8 cellular contexts compared by ENCODE assay signal in genomic region chr1:46413596-46413985, GRCh38. TPM values are rescaled to one million over a fixed set of nuclear protein-coding genes. Genes with fewer than 3 reads are reported as not detected.
DNase-seq lines count a peak whose midpoint lies in the region; ATAC-seq, FAIRE-seq and TF ChIP-seq lines count a peak whose summit lies in the region.
"Had no signal": no experiment of that assay in that cellular context is flagged by ENCODE, and none has a peak within 500 bp of the region (broad histone marks: within the 10 kb centered on the region; RNA-seq: fewer than 3 reads in every experiment).

No MANE protein-coding gene starts in this region.

- peak; percentile 3 for TF ChIP-seq CTCF in GM13976 (IDR thresholded peaks at IDR 0.05; ENCODE audit: borderline replicate concordance, control extremely low read depth, extremely low read depth, insufficient read depth, missing control alignments)
- TF ChIP-seq CTCF in kidney (IDR thresholded peaks at IDR 0.05; ENCODE audit: borderline replicate concordance, extremely low read depth, insufficient read depth), result no peak
- no peak for TF ChIP-seq CTCF in ascending aorta (IDR thresholded peaks at IDR 0.05)

- no peak overlapping the region for H3K4me3 Mint-ChIP-seq in activated CD4-positive, alpha-beta memory T cell treated with anti-CD3 and anti-CD28 coated beads, Interleukin-2, amount 10 ng/mL, durations not matched to agents 7 days and 5 days

- peak overlapping the region; percentile 54 for H3K27ac Mint-ChIP-seq in activated CD4-positive, alpha-beta memory T cell treated with anti-CD3 and anti-CD28 coated beads, Interleukin-2, amount 10 ng/mL, durations not matched to agents 7 days and 5 days

- peak; percentile 63 for DNase-seq in GM13976 (ENCODE audit: low spot score)
- DNase-seq in activated CD4-positive, alpha-beta memory T cell treated with anti-CD3 and anti-CD28 coated beads, Interleukin-2, amount 10 ng/mL, durations not matched to agents 7 days and 5 days, result peak; percentile 73
- peak; percentile 52 for DNase-seq in kidney
- no peak for DNase-seq in ascending aorta (ENCODE audit: low spot score in 2 of 2)
- DNase-seq: heart right ventricle had no signal

- H3K36me3 ChIP-seq in kidney (ENCODE audit: control insufficient read depth in 1 of 2, insufficient read depth in 2 of 2, low read length in 2 of 2) (peaks cover 4 to 11% of the 10 kb centered on the region in 2 donors), ascending aorta (peaks cover 0 to 6% of the 10 kb centered on the region in 2 donors)

- CTCF ChIA-PET in activated CD4-positive, alpha-beta memory T cell treated with anti-CD3 and anti-CD28 coated beads, Interleukin-2, amount 10 ng/mL, durations not matched to agents 7 days and 5 days (lab: Charles Lee), result interaction anchor here (0.7 to 1.9 kb wide), 7 partner anchors 9 to 311 kb away, joined by 3 to 12 read pairs (median 4); no protein-coding TSS in a partner anchor

- in situ Hi-C loops in GM13976 (cut with MboI; ENCODE audit: low sequenced_read_pairs, unreplicated experiment), result no loop called here

- no peaks in the 10 kb centered on the region for H3K27me3 ChIP-seq in ascending aorta
- H3K27me3 ChIP-seq: heart right ventricle had no signal

- H3K27ac ChIP-seq in kidney (ENCODE audit: low read depth in 2 of 2, low read length in 2 of 2), result no peak overlapping the region
- no peak overlapping the region for H3K27ac ChIP-seq in ascending aorta
- H3K27ac ChIP-seq: heart right ventricle had no signal

- H3K9me3 Mint-ChIP-seq in activated CD4-positive, alpha-beta memory T cell treated with anti-CD3 and anti-CD28 coated beads, Interleukin-2, amount 10 ng/mL, durations not matched to agents 7 days and 5 days, result no peaks in the 10 kb centered on the region

- no peaks in the 10 kb centered on the region for H3K27me3 Mint-ChIP-seq in activated CD4-positive, alpha-beta memory T cell treated with anti-CD3 and anti-CD28 coated beads, Interleukin-2, amount 10 ng/mL, durations not matched to agents 7 days and 5 days

- intact Hi-C loops in kidney (cut with DNase I), result no loop called here
- intact Hi-C loops in ascending aorta (cut with DNase I), result no loop called here

- peak; percentile 65 for ATAC-seq in HG03342 (IDR thresholded peaks at IDR 0.05; ENCODE audit: unreplicated experiment)
- ATAC-seq in HG03457 (IDR thresholded peaks at IDR 0.05; ENCODE audit: unreplicated experiment), result no peak
- ATAC-seq in GM21447 (IDR thresholded peaks at IDR 0.05; ENCODE audit: unreplicated experiment), result no peak

- no peak for FAIRE-seq in kidney (lab: Jason Lieb, UNC)

- H3K9me3 ChIP-seq in kidney (ENCODE audit: control insufficient read depth in 1 of 2, low read length in 2 of 2) (no peaks in the 10 kb centered on the region), ascending aorta (no peaks in the 10 kb centered on the region)
- H3K9me3 ChIP-seq: heart right ventricle had no signal

- no peaks in the 10 kb centered on the region for H3K36me3 Mint-ChIP-seq in activated CD4-positive, alpha-beta memory T cell treated with anti-CD3 and anti-CD28 coated beads, Interleukin-2, amount 10 ng/mL, durations not matched to agents 7 days and 5 days (ENCODE audit: low read depth)

- POLR2A ChIA-PET in activated CD4-positive, alpha-beta memory T cell treated with anti-CD3 and anti-CD28 coated beads, Interleukin-2, amount 10 ng/mL, durations not matched to agents 7 days and 5 days (lab: Charles Lee), result interaction anchor here (4.0 kb wide), 1 partner anchor 10 kb away, joined by 26 read pairs; no protein-coding TSS in a partner anchor

- peaks cover 24% of the 10 kb centered on the region for H3K4me1 Mint-ChIP-seq in activated CD4-positive, alpha-beta memory T cell treated with anti-CD3 and anti-CD28 coated beads, Interleukin-2, amount 10 ng/mL, durations not matched to agents 7 days and 5 days

- no peak overlapping the region for H3K9ac ChIP-seq in kidney (ENCODE audit: low read length in 2 of 2)

- no peaks in the 10 kb centered on the region for H3K4me1 ChIP-seq in kidney (ENCODE audit: control insufficient read depth in 1 of 2, insufficient read depth in 1 of 2, low read depth in 1 of 2, low read length in 2 of 2)
- H3K4me1 ChIP-seq in ascending aorta, result no peaks in the 10 kb centered on the region
- H3K4me1 ChIP-seq: heart right ventricle had no signal

- H3K4me3 ChIP-seq in kidney (ENCODE audit: low read length in 2 of 2) (no peak overlapping the region), ascending aorta (no peak overlapping the region)
- H3K4me3 ChIP-seq: heart right ventricle had no signal

RNA-seq across cellular contexts. Expression of gene FAAH, which starts 19.5 kb away (rescaled TPM):
- 1 to 10 TPM; 4.0 to 4.3 TPM for total RNA-seq in activated CD4-positive, alpha-beta memory T cell treated with anti-CD3 and anti-CD28 coated beads, Interleukin-2, amount 10 ng/mL, durations not matched to agents 7 days and 5 days
- total RNA-seq in kidney (39.3 TPM), ascending aorta (6.0 TPM)
- 50.7 TPM for polyA plus RNA-seq in kidney (ENCODE audit: insufficient read depth, low read depth, low replicate concordance)

Comparison
In these comparisons a context has a peak if more than half of its experiments do, and no peak if none do; other contexts are left out.
1. DNase-seq: peak in GM13976 (single experiment), activated CD4-positive, alpha-beta memory T cell treated with anti-CD3 and anti-CD28 coated beads, Interleukin-2, amount 10 ng/mL, durations not matched to agents 7 days and 5 days (single experiment) and kidney (single experiment); none in ascending aorta (0 of 2).